Comparison of ENCODE assay signal across 19 cellular contexts in genomic region chr5:133393776-133394476, GRCh38.
"Had no signal": no experiment of that assay in that cellular context is flagged by ENCODE, and none has a peak within 500 bp of the region (broad histone marks: within the 10 kb centered on the region; RNA-seq: fewer than 3 reads in every experiment).

No MANE protein-coding gene starts in this region.

- H3K4me3 ChIP-seq: right lobe of liver, skin epidermis, stomach, suprapubic skin, transverse colon, vagina had no signal

- H3K27me3 ChIP-seq: right lobe of liver, suprapubic skin, transverse colon, vagina had no signal

- ATAC-seq: activated T-cell treated with anti-CD3 and anti-CD28 coated beads, Interleukin-2, amount 50 U/mL, for 4 hours; foreskin keratinocyte; right lobe of liver; stimulated activated effector memory CD8-positive, alpha-beta T cell treated with anti-CD3 and anti-CD28 coated beads, Interleukin-12 subunit alpha, Interleukin-12 subunit beta, amount 100 ng/mL, for 72 hours; T-cell had no signal

- H3K4me1 ChIP-seq: foreskin keratinocyte, right lobe of liver, stomach, suprapubic skin, transverse colon, vagina had no signal

- H3K27ac ChIP-seq: foreskin keratinocyte, right lobe of liver, skin epidermis, stomach, suprapubic skin, transverse colon, vagina, VCaP had no signal

- H3K36me3 ChIP-seq: right lobe of liver, stomach, suprapubic skin, transverse colon, vagina had no signal

- H3K9me3 ChIP-seq: right lobe of liver, stomach, suprapubic skin, transverse colon, vagina had no signal

- DNase-seq: activated CD4-positive, alpha-beta T cell treated with anti-CD3 and anti-CD28 coated beads for 1 hour; activated CD4-positive, alpha-beta T cell treated with anti-CD3 and anti-CD28 coated beads, Interleukin-2, amount 50 U/mL, for 4 hours; activated naive CD4-positive, alpha-beta T cell treated with Interleukin-2 at 50 U/mL for 16 hours; activated T-cell treated with anti-CD3 and anti-CD28 coated beads, Interleukin-2, amount 50 U/mL, for 4 hours; effector CD8-positive, alpha-beta T cell; foreskin keratinocyte; right lobe of liver; stomach; T-cell; transverse colon had no signal

- H3K4me3 Mint-ChIP-seq: activated T-cell treated with anti-CD3 and anti-CD28 coated beads, Interleukin-2, amount 50 U/mL, for 4 hours; dendritic cell treated with granulocyte-macrophage colony-stimulating factor and Interleukin-4, amounts not matched to agents 40 ng/mL and 50 ng/mL, for 4 days; mesothelial cell of epicardium; nephron; stimulated activated effector memory CD8-positive, alpha-beta T cell treated with anti-CD3 and anti-CD28 coated beads, Interleukin-12 subunit alpha, Interleukin-12 subunit beta, amount 100 ng/mL, for 72 hours; T-cell; T-helper 2 cell treated with Interferon-gamma antibody and Interleukin-4, amounts not matched to agents 5 μg/mL and 100 μg/mL, for 36 hours had no signal

- H3K27ac Mint-ChIP-seq: dendritic cell treated with granulocyte-macrophage colony-stimulating factor and Interleukin-4, amounts not matched to agents 40 ng/mL and 50 ng/mL, for 4 days; mesothelial cell of epicardium; nephron; stimulated activated effector memory CD8-positive, alpha-beta T cell treated with anti-CD3 and anti-CD28 coated beads, Interleukin-12 subunit alpha, Interleukin-12 subunit beta, amount 100 ng/mL, for 72 hours; T-cell; T-helper 2 cell treated with Interferon-gamma antibody and Interleukin-4, amounts not matched to agents 5 μg/mL and 100 μg/mL, for 36 hours had no signal

- H3K36me3 Mint-ChIP-seq: mesothelial cell of epicardium; stimulated activated effector memory CD8-positive, alpha-beta T cell treated with anti-CD3 and anti-CD28 coated beads, Interleukin-12 subunit alpha, Interleukin-12 subunit beta, amount 100 ng/mL, for 72 hours; T-cell had no signal

- H3K9me3 Mint-ChIP-seq: activated T-cell treated with anti-CD3 and anti-CD28 coated beads, Interleukin-2, amount 50 U/mL, for 4 hours; dendritic cell treated with granulocyte-macrophage colony-stimulating factor and Interleukin-4, amounts not matched to agents 40 ng/mL and 50 ng/mL, for 4 days; mesothelial cell of epicardium; stimulated activated effector memory CD8-positive, alpha-beta T cell treated with anti-CD3 and anti-CD28 coated beads, Interleukin-12 subunit alpha, Interleukin-12 subunit beta, amount 100 ng/mL, for 72 hours; T-cell; T-helper 2 cell treated with Interferon-gamma antibody and Interleukin-4, amounts not matched to agents 5 μg/mL and 100 μg/mL, for 36 hours had no signal
